In the genomic region with DNA sequence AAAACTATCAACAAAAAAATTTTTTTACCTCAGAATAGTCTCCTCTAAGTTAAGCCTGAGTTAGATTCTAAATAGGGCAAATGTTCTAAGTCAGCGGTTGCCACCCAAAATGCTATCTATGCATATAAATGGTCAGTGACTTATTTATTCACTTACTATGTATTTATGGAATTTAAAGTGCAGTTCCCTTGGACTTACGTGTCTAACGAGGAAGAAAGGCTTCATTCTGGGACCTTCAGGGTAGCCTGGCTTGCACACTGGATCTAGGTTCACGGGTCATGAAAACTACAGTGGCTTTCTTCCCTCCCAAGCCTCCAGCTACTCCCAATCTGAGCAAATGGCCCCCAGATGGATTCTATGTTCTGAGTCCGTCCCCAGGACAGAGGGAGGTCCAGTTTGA, we compare ENCODE assay signal across 9 cellular contexts.
DNase-seq lines count a peak whose midpoint lies in the region; ATAC-seq and TF ChIP-seq lines count a peak whose summit lies in the region.
"Had no signal": no experiment of that assay in that cellular context is flagged by ENCODE, and none has a peak within 500 bp of the region (broad histone marks: within the 10 kb centered on the region; RNA-seq: fewer than 3 reads in every experiment).

No MANE protein-coding gene starts in this region.

- H2AFZ ChIP-seq in mesenchymal stem cell (ENCODE audit: low read depth, low read length), result no peak overlapping the region

- no peak overlapping the region for H3K23ac ChIP-seq in mesenchymal stem cell (ENCODE audit: low read length in 2 of 2)

- H2AK5ac ChIP-seq in mesenchymal stem cell (ENCODE audit: low read length, severe bottlenecking), result peak overlapping the region; percentile 73

- TF ChIP-seq POLR2A in testis (IDR thresholded peaks at IDR 0.05), result no peak

- peaks cover 2% of the 10 kb centered on the region for H3K79me1 ChIP-seq in mesenchymal stem cell (replicated peaks; ENCODE audit: low read length, poor library complexity, severe bottlenecking)

- peaks cover 22% of the 10 kb centered on the region for H3K4me1 ChIP-seq in mesenchymal stem cell (ENCODE audit: control insufficient read depth, insufficient read depth, low read depth, low read length)
- H3K4me1 ChIP-seq in testis, result peaks cover 53% of the 10 kb centered on the region
- H3K4me1 ChIP-seq in mucosa of descending colon (ENCODE audit: low read depth), result peaks cover 46% of the 10 kb centered on the region

- H2BK12ac ChIP-seq in mesenchymal stem cell (ENCODE audit: low read length in 2 of 2), result peak overlapping the region; percentile 91 to 93

- H3K4me3 ChIP-seq in mesenchymal stem cell (ENCODE audit: insufficient read depth in 1 of 2, low read depth in 1 of 2, low read length in 2 of 2), result peak overlapping the region in 1 of 2 experiments; percentile 8
- no peak overlapping the region for H3K4me3 ChIP-seq in testis
- H3K4me3 ChIP-seq in mucosa of descending colon, result no peak overlapping the region

- H3K27me3 ChIP-seq in mesenchymal stem cell (ENCODE audit: control insufficient read depth in 1 of 2, insufficient read depth in 1 of 2, low read length in 2 of 2) (no peaks in the 10 kb centered on the region), testis (no peaks in the 10 kb centered on the region)
- H3K27me3 ChIP-seq: BE2C had no signal

- H3K9me3 ChIP-seq in mesenchymal stem cell (ENCODE audit: control insufficient read depth, low read length) (no peaks in the 10 kb centered on the region), testis (no peaks in the 10 kb centered on the region), mucosa of descending colon (no peaks in the 10 kb centered on the region)
- H3K9me3 ChIP-seq: BE2C had no signal

- no peaks in the 10 kb centered on the region for H3K27me3 Mint-ChIP-seq in activated T-cell treated with anti-CD3 and anti-CD28 coated beads, Interleukin-2, amount 50 U/mL, for 72 hours (ENCODE audit: low read depth)
- H3K27me3 Mint-ChIP-seq in activated naive CD8-positive, alpha-beta T cell treated with anti-CD3 and anti-CD28 coated beads, Interleukin-2, amount 50 U/mL, for 24 hours, result no peaks in the 10 kb centered on the region

- peaks cover 0 to 2% of the 10 kb centered on the region in 2 donors for H3K9me3 Mint-ChIP-seq in activated T-cell treated with anti-CD3 and anti-CD28 coated beads, Interleukin-2, amount 50 U/mL, for 72 hours
- H3K9me3 Mint-ChIP-seq in activated naive CD8-positive, alpha-beta T cell treated with anti-CD3 and anti-CD28 coated beads, Interleukin-2, amount 50 U/mL, for 24 hours, result no peaks in the 10 kb centered on the region

- H2BK15ac ChIP-seq in mesenchymal stem cell (ENCODE audit: low read depth, poor library complexity, severe bottlenecking), result peak overlapping the region; percentile 13

- no peak for TF ChIP-seq CTCF in testis (IDR thresholded peaks at IDR 0.05)
- TF ChIP-seq CTCF in mucosa of descending colon (IDR thresholded peaks at IDR 0.05), result no peak

- H3K36me3 ChIP-seq in mesenchymal stem cell (ENCODE audit: control insufficient read depth in 1 of 2, insufficient read depth in 2 of 2, low read depth in 1 of 2, low read length in 2 of 2) (no peaks in the 10 kb centered on the region), testis (ENCODE audit: low read depth, missing control alignments) (no peaks in the 10 kb centered on the region), mucosa of descending colon (ENCODE audit: low read depth) (no peaks in the 10 kb centered on the region)
- H3K36me3 ChIP-seq: BE2C had no signal

- H3K36me3 Mint-ChIP-seq in activated T-cell treated with anti-CD3 and anti-CD28 coated beads, Interleukin-2, amount 50 U/mL, for 72 hours (ENCODE audit: insufficient read depth in 2 of 2), result peaks cover 0 to 2% of the 10 kb centered on the region in 2 donors
- no peaks in the 10 kb centered on the region for H3K36me3 Mint-ChIP-seq in activated naive CD8-positive, alpha-beta T cell treated with anti-CD3 and anti-CD28 coated beads, Interleukin-2, amount 50 U/mL, for 24 hours (ENCODE audit: low read depth)

- no peak overlapping the region for H4K8ac ChIP-seq in mesenchymal stem cell (ENCODE audit: low read length)

- H3K4me3 Mint-ChIP-seq in activated T-cell treated with anti-CD3 and anti-CD28 coated beads, Interleukin-2, amount 50 U/mL, for 72 hours, result peak overlapping the region; percentile 96 to 97
- no peak overlapping the region for H3K4me3 Mint-ChIP-seq in activated naive CD8-positive, alpha-beta T cell treated with anti-CD3 and anti-CD28 coated beads, Interleukin-2, amount 50 U/mL, for 24 hours

- H2BK5ac ChIP-seq in mesenchymal stem cell (ENCODE audit: low read depth, low read length, poor library complexity, severe bottlenecking), result no peak overlapping the region

- H3K4me2 ChIP-seq in mesenchymal stem cell (ENCODE audit: low read length, poor library complexity, severe bottlenecking), result no peak overlapping the region

- DNase-seq in activated T-cell treated with anti-CD3 and anti-CD28 coated beads, Interleukin-2, amount 50 U/mL, for 72 hours, result no peak
- DNase-seq in activated T-cell treated with anti-CD3 and anti-CD28 coated beads for 4 hours, result no peak
- no peak for DNase-seq in activated naive CD8-positive, alpha-beta T cell treated with anti-CD3 and anti-CD28 coated beads, Interleukin-2, amount 50 U/mL, for 24 hours
- no peak for DNase-seq in mesenchymal stem cell
- no peak for DNase-seq in testis
- DNase-seq in NCI-H524 (lab: John Stamatoyannopoulos, UW), result no peak
- no peak for DNase-seq in NCI-H2227 treated with DMSO at 0.1 percent for 48 hours (lab: John Stamatoyannopoulos, UW)
- no peak for DNase-seq in mucosa of descending colon
- DNase-seq: BE2C had no signal

- H3K27ac Mint-ChIP-seq in activated T-cell treated with anti-CD3 and anti-CD28 coated beads, Interleukin-2, amount 50 U/mL, for 72 hours, result peak overlapping the region; percentile 99
- H3K27ac Mint-ChIP-seq in activated naive CD8-positive, alpha-beta T cell treated with anti-CD3 and anti-CD28 coated beads, Interleukin-2, amount 50 U/mL, for 24 hours, result peak overlapping the region; percentile 93

- H2BK120ac ChIP-seq in mesenchymal stem cell (ENCODE audit: low read depth, low read length), result no peak overlapping the region

- H3K9ac ChIP-seq in mesenchymal stem cell (ENCODE audit: low read length), result peak overlapping the region; percentile 70

- peaks cover 71% of the 10 kb centered on the region for H3K4me1 Mint-ChIP-seq in activated T-cell treated with anti-CD3 and anti-CD28 coated beads, Interleukin-2, amount 50 U/mL, for 72 hours (ENCODE audit: low read depth)
- H3K4me1 Mint-ChIP-seq in activated naive CD8-positive, alpha-beta T cell treated with anti-CD3 and anti-CD28 coated beads, Interleukin-2, amount 50 U/mL, for 24 hours, result peaks cover 53% of the 10 kb centered on the region

- peak overlapping the region; percentile 6 to 94 for H3K18ac ChIP-seq in mesenchymal stem cell (ENCODE audit: low read depth in 1 of 2, low read length in 2 of 2)

- H3K14ac ChIP-seq in mesenchymal stem cell (ENCODE audit: low read length in 2 of 2), result no peak overlapping the region

- peak overlapping the region in 1 of 2 experiments; percentile 85 for H3K4ac ChIP-seq in mesenchymal stem cell (ENCODE audit: low read depth in 1 of 2, low read length in 2 of 2)

- no peak overlapping the region for H4K91ac ChIP-seq in mesenchymal stem cell (ENCODE audit: low read length)

- WGBS in mesenchymal stem cell, result 95% methylated on average over 5 of the region's 5 CpGs
- WGBS in testis, 2 donors, result 57 to 59% methylated on average over 5 of the region's 5 CpGs

- no peak for ATAC-seq in activated T-cell treated with anti-CD3 and anti-CD28 coated beads, Interleukin-2, amount 50 U/mL, for 72 hours (replicated peaks in 1 of 2)
- no peak for ATAC-seq in activated naive CD8-positive, alpha-beta T cell treated with anti-CD3 and anti-CD28 coated beads, Interleukin-2, amount 50 U/mL, for 24 hours
- ATAC-seq in mucosa of descending colon, result no peak

- peak overlapping the region; percentile 13 for H3K27ac ChIP-seq in mesenchymal stem cell (ENCODE audit: low read length, poor library complexity, severe bottlenecking)
- H3K27ac ChIP-seq in testis, result peak overlapping the region; percentile 81 to 86

- intact Hi-C loops in testis (cut with DNase I; ENCODE audit: low total_unique reads) (loop anchor here (10.0 kb wide), 1 partner anchor 75 kb away; a partner anchor contains a TSS), mucosa of descending colon (cut with DNase I, micrococcal nuclease) (loop anchor here in 1 of 2 donors (10.0 kb wide), 1 partner anchor 75 kb away; a partner anchor contains a TSS)
